Comparison of ENCODE assay signal across 10 cellular contexts in the genomic region with DNA sequence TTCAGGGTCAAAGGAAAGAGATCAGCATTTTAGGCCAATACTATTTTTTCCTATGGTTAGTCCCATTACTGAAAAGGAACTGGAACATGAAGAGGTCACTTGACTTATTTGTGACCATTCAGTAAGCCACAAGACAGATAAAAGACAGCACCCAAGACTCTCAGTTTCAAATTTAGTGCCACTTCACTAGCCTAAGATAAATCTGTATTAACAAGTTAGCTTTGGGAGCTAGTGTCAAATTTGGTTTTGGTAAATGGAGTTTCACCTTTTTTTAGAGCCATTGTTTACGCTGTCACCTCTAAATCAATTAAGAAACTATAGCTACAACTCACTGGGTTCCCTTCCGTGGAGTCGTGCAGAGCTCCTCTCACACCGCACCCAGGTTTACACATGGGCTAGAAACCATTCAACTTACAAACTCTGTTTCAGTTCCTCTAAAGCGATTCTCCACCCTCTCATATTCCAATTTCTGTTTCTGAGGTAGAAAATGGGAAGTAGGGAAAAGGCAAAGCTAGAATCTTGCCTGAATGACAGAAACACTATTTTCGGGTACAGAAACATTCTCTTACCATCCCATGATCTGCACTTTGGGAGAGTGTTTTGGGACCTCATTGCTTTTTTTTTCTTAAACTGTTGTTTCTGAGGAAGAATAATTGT. TPM values are rescaled to one million over a fixed set of nuclear protein-coding genes. Genes with fewer than 3 reads are reported as not detected.
A peak's percentile ranks its signal among the peaks of the same experiment; 100 is the strongest.
DNase-seq lines count a peak whose midpoint lies in the region; ATAC-seq, FAIRE-seq and TF ChIP-seq lines count a peak whose summit lies in the region.
"Had no signal": no experiment of that assay in that cellular context is flagged by ENCODE, and none has a peak within 500 bp of the region (broad histone marks: within the 10 kb centered on the region; RNA-seq: fewer than 3 reads in every experiment).

No MANE protein-coding gene starts in this region.

- no peaks in the 10 kb centered on the region for H3K79me2 ChIP-seq in HepG2 (ENCODE audit: insufficient read depth, low read length)

- H3K9ac ChIP-seq in liver (ENCODE audit: low read depth in 1 of 2, low read length in 2 of 2) = no peak overlapping the region
- no peak overlapping the region for H3K9ac ChIP-seq in HepG2 (ENCODE audit: insufficient read depth, low read depth, low read length)

- H4K20me1 ChIP-seq in HepG2 (ENCODE audit: insufficient read depth, low read length) = no peaks in the 10 kb centered on the region

- FAIRE-seq in HepG2 (lab: Jason Lieb, UNC) = no peak
- FAIRE-seq: A204.1 had no signal

- no peak for TF ChIP-seq POLR2A in HepG2 (IDR thresholded peaks at IDR 0.05; ENCODE audit: insufficient read depth in 1 of 2, low read depth in 2 of 2, low read length in 2 of 2)
- no peak for TF ChIP-seq POLR2A in transverse colon (IDR thresholded peaks at IDR 0.05)
- TF ChIP-seq POLR2A in body of pancreas (IDR thresholded peaks at IDR 0.05) = no peak

- H3K27ac ChIP-seq in liver (ENCODE audit: low read depth in 1 of 2, low read length in 2 of 2) (peak overlapping the region; percentile 23 to 39), HepG2 (ENCODE audit: extremely low read length, insufficient read depth, low read length) (no peak overlapping the region), transverse colon (peak overlapping the region in 3 of 4 donors; percentile 17 to 53 (median 48)), body of pancreas (no peak overlapping the region)

- no peaks in the 10 kb centered on the region for H3K27me3 ChIP-seq in liver (ENCODE audit: control insufficient read depth in 4 of 4, insufficient read depth in 4 of 4, low read length in 3 of 4)
- H3K27me3 ChIP-seq in HepG2 (ENCODE audit: control insufficient read depth in 1 of 2, insufficient read depth in 2 of 2, low read length in 2 of 2) = no peaks in the 10 kb centered on the region
- H3K27me3 ChIP-seq in transverse colon = no peaks in the 10 kb centered on the region
- no peaks in the 10 kb centered on the region for H3K27me3 ChIP-seq in body of pancreas

- H3K36me3 ChIP-seq in liver (ENCODE audit: control insufficient read depth in 4 of 4, insufficient read depth in 3 of 4, low read depth in 1 of 4, low read length in 3 of 4) (peaks cover 2 to 25% (median 7%) of the 10 kb centered on the region in 4 donors), HepG2 (replicated peaks in 1 of 2; ENCODE audit: control insufficient read depth in 1 of 2, insufficient read depth in 2 of 2, low read length in 2 of 2) (peaks cover 3 to 28% of the 10 kb centered on the region in 2 experiments; a peak in 4 of 5 replicates), transverse colon (peaks cover 0 to 21% (median 4%) of the 10 kb centered on the region in 4 donors), body of pancreas (replicated peaks in 1 of 2; ENCODE audit: insufficient read depth in 1 of 2, low read depth in 2 of 2) (peaks cover 0 to 13% of the 10 kb centered on the region in 2 donors)

- intact Hi-C loops in HepG2 (cut with micrococcal nuclease; ENCODE audit: unreplicated experiment) = no loop called here
- intact Hi-C loops in transverse colon (cut with DNase I; ENCODE audit: low total_unique reads) = no loop called here
- intact Hi-C loops in body of pancreas (cut with DNase I) = no loop called here

- no peak overlapping the region for H2AFZ ChIP-seq in HepG2 (ENCODE audit: low read length)

- H3K4me3 ChIP-seq in liver (ENCODE audit: low read depth in 1 of 3, low read length in 3 of 3) (no peak overlapping the region), HepG2 (replicated peaks in 1 of 3; ENCODE audit: insufficient read depth in 1 of 3, low read depth in 2 of 3, low read length in 3 of 3) (no peak overlapping the region), transverse colon (no peak overlapping the region), body of pancreas (no peak overlapping the region)

- WGBS in liver = 89% methylated on average over 6 of the region's 6 CpGs
- 97% methylated on average over 6 of the region's 6 CpGs for WGBS in HepG2 (ENCODE audit: low lambda C conversion rate)
- 79 to 80% methylated on average over 6 of the region's 6 CpGs for WGBS in transverse colon (ENCODE audit: low coverage in 1 of 2), 2 donors
- 82 to 96% methylated on average over 6 of the region's 6 CpGs for WGBS in body of pancreas, 2 donors

- TF ChIP-seq EP300 in HepG2 (IDR thresholded peaks at IDR 0.05; ENCODE audit: low read depth in 2 of 2, low read length in 2 of 2) (no peak), HepG2 (CRISPR knock-in tag; IDR thresholded peaks at IDR 0.05; ENCODE audit: borderline replicate concordance) (no peak), transverse colon (IDR thresholded peaks at IDR 0.05; ENCODE audit: low read depth) (no peak)

- BruUV-seq in HepG2 (replicated peaks; lab: Mats Ljungman, UMichigan) = no TSS peak

- H3K9me3 ChIP-seq in liver (ENCODE audit: control insufficient read depth in 4 of 4, low read length in 3 of 4) (no peaks in the 10 kb centered on the region), HepG2 (ENCODE audit: low read length) (no peaks in the 10 kb centered on the region), transverse colon (no peaks in the 10 kb centered on the region), body of pancreas (no peaks in the 10 kb centered on the region)

- TF ChIP-seq RAD21 in liver (IDR thresholded peaks at IDR 0.05) (no peak), HepG2 (CRISPR knock-in tag; IDR thresholded peaks at IDR 0.05) (no peak)

- H3K4me1 ChIP-seq in liver (ENCODE audit: control insufficient read depth in 4 of 4, insufficient read depth in 4 of 4, low read length in 3 of 4) (peaks cover 0 to 13% (median 10%) of the 10 kb centered on the region in 4 donors), HepG2 (ENCODE audit: insufficient read depth, low read length) (no peaks in the 10 kb centered on the region), transverse colon (peaks cover 0 to 2% (median 0%) of the 10 kb centered on the region in 4 donors), body of pancreas (peaks cover 12% of the 10 kb centered on the region)

- no peak overlapping the region for H3K4me2 ChIP-seq in HepG2 (ENCODE audit: low read depth, low read length)

- POLR2A ChIA-PET in HepG2 (lab: Yijun Ruan, JAX) = no interaction called here

- ATAC-seq in HepG2 (no peak), HG02973 (IDR thresholded peaks at IDR 0.05; ENCODE audit: unreplicated experiment) (peak; percentile 69), body of pancreas (no peak)

- in situ Hi-C loops in HepG2 (cut with HindIII; ENCODE audit: extremely low pct_ligation_motif_present, low pct_unique_long_range_greater_than_20kb) = no loop called here
- in situ Hi-C loops in transverse colon (cut with MboI; ENCODE audit: low pct_ligation_motif_present in 1 of 4, low pct_unique_long_range_greater_than_20kb in 1 of 4, low sequenced_read_pairs in 3 of 4) = no loop called here

- DNase-seq in HepG2 (ENCODE audit: low spot score) (no peak), NOMO-1 treated with dmso at 0.1 percent for 144 hours (lab: John Stamatoyannopoulos, UW; ENCODE audit: unreplicated experiment) (peak; percentile 79), transverse colon (no peak), body of pancreas (no peak)
- DNase-seq in stimulated activated CD4-positive, alpha-beta T cell treated with anti-CD3 and anti-CD28 coated beads, Interleukin-2, amount 100 ng/mL, for 24 hours = no peak
- DNase-seq in activated T-cell treated with anti-CD3 and anti-CD28 coated beads, Interleukin-2, amount 50 U/mL, for 48 hours = no peak
- DNase-seq: NCI-H524 had no signal

- CTCF ChIA-PET in HepG2 (lab: Yijun Ruan, JAX; ENCODE audit: low intra/inter-chr PET ratio, low total read pairs) = no interaction called here

- TF ChIP-seq CTCF in liver (IDR thresholded peaks at IDR 0.05; ENCODE audit: low read depth, low read length, missing input control) = no peak
- TF ChIP-seq CTCF in HepG2 (CRISPR knock-in tag; IDR thresholded peaks at IDR 0.05) = no peak
- no peak for TF ChIP-seq CTCF in transverse colon (IDR thresholded peaks at IDR 0.05)
- no peak for TF ChIP-seq CTCF in body of pancreas (IDR thresholded peaks at IDR 0.05)

RNA-seq across cellular contexts. Expression of gene CCDC32, which starts 14.3 kb away (rescaled TPM):
- total RNA-seq in liver (10 to 100 TPM in 1 of 2 donors, 1 to 10 TPM in 1; 8.9 to 13.5 TPM), HepG2 (2016; rRNA removed; fragmentation: Illumina TruSeq; extraction: Trizol) (23.2 and 26.3 TPM in 2 replicates), transverse colon (10 to 100 TPM; 31.0 to 53.1 (median 41.1) TPM), body of pancreas (10 to 100 TPM in 1 of 2 donors, 1 to 10 TPM in 1; 7.6 to 21.0 TPM)
- polyA plus RNA-seq in liver (1 to 10 TPM; 7.9 to 8.8 TPM), HepG2 (2011; rRNA removed) (6.6 and 10.8 TPM in 2 replicates)
- 3.1 and 3.3 TPM in 2 replicates for total RNA-seq in HepG2 (2016; cell fraction: cytosol; rRNA removed; fragmentation: Illumina TruSeq; extraction: Trizol; ENCODE audit: low read depth)
- total RNA-seq in HepG2 (2016; cell fraction: insoluble cytoplasmic fraction; rRNA removed; fragmentation: Illumina TruSeq; extraction: Trizol) = 20.5 and 28.7 TPM in 2 replicates
- total RNA-seq in HepG2 (2016; cell fraction: membrane; rRNA removed; fragmentation: Illumina TruSeq; extraction: Trizol) = 5.6 and 8.7 TPM in 2 replicates
- 13.2 and 14.8 TPM in 2 replicates for total RNA-seq in HepG2 (2016; cell fraction: nucleus; rRNA removed; fragmentation: Illumina TruSeq; extraction: Trizol)
- 14.2 and 21.1 TPM in 2 replicates for polyA plus RNA-seq in HepG2 (2011; cell fraction: cytosol; rRNA removed)
- polyA plus RNA-seq in HepG2 (2011; cell fraction: nucleus; rRNA removed) = 2.8 and 8.6 TPM in 2 replicates
- 11.8 and 14.4 TPM in 2 replicates for polyA plus RNA-seq in HepG2 (2012)
- polyA plus RNA-seq in HepG2 (2016; cell fraction: cytosol; fragmentation: Illumina TruSeq; extraction: Trizol; ENCODE audit: low read depth) = 1.9 and 2.4 TPM in 2 replicates
- polyA plus RNA-seq in HepG2 (2016; cell fraction: insoluble cytoplasmic fraction; fragmentation: Illumina TruSeq; extraction: Trizol; ENCODE audit: low read depth) = 24.5 and 29.8 TPM in 2 replicates
- polyA plus RNA-seq in HepG2 (2016; cell fraction: membrane; fragmentation: Illumina TruSeq; extraction: Trizol; ENCODE audit: low read depth) = 3.8 and 4.4 TPM in 2 replicates
- 13.5 and 15.0 TPM in 2 replicates for polyA plus RNA-seq in HepG2 (2016; cell fraction: nucleus; fragmentation: Illumina TruSeq; extraction: Trizol; ENCODE audit: insufficient read depth, low read depth)
- polyA minus RNA-seq in HepG2 (2011; rRNA and poly(A)+ RNA removed; ENCODE audit: low replicate concordance) = 6.2 and 20.2 TPM in 2 replicates
- 2.2 and 3.0 TPM in 2 replicates for polyA minus RNA-seq in HepG2 (2011; cell fraction: cytosol; rRNA and poly(A)+ RNA removed)
- polyA minus RNA-seq in HepG2 (2011; cell fraction: nucleus; rRNA and poly(A)+ RNA removed) = 11.7 and 16.2 TPM in 2 replicates

RNA-seq across cellular contexts. Expression of gene RPUSD2, which starts 18.6 kb away (rescaled TPM):
- total RNA-seq in liver (1 to 10 TPM; 7.4 to 7.6 TPM), HepG2 (2016; rRNA removed; fragmentation: Illumina TruSeq; extraction: Trizol) (14.5 and 18.8 TPM in 2 replicates), transverse colon (10 to 100 TPM in 1 of 4 donors, 1 to 10 TPM in 3; 6.7 to 19.3 (median 7.8) TPM), body of pancreas (1 to 10 TPM; 3.1 to 7.3 TPM)
- polyA plus RNA-seq in liver (1 to 10 TPM; 5.3 to 5.8 TPM), HepG2 (2011; rRNA removed) (8.6 and 9.8 TPM in 2 replicates)
- total RNA-seq in HepG2 (2016; cell fraction: cytosol; rRNA removed; fragmentation: Illumina TruSeq; extraction: Trizol; ENCODE audit: low read depth) = 2.9 and 3.0 TPM in 2 replicates
- 15.5 and 15.8 TPM in 2 replicates for total RNA-seq in HepG2 (2016; cell fraction: insoluble cytoplasmic fraction; rRNA removed; fragmentation: Illumina TruSeq; extraction: Trizol)
- 4.9 and 5.5 TPM in 2 replicates for total RNA-seq in HepG2 (2016; cell fraction: membrane; rRNA removed; fragmentation: Illumina TruSeq; extraction: Trizol)
- 7.0 and 7.2 TPM in 2 replicates for total RNA-seq in HepG2 (2016; cell fraction: nucleus; rRNA removed; fragmentation: Illumina TruSeq; extraction: Trizol)
- polyA plus RNA-seq in HepG2 (2011; cell fraction: cytosol; rRNA removed) = 8.2 and 9.4 TPM in 2 replicates
- polyA plus RNA-seq in HepG2 (2011; cell fraction: nucleus; rRNA removed) = 3.9 and 4.4 TPM in 2 replicates
- polyA plus RNA-seq in HepG2 (2012) = 5.9 and 6.6 TPM in 2 replicates
- polyA plus RNA-seq in HepG2 (2016; cell fraction: cytosol; fragmentation: Illumina TruSeq; extraction: Trizol; ENCODE audit: low read depth) = 2.0 and 2.8 TPM in 2 replicates
- 16.4 and 19.6 TPM in 2 replicates for polyA plus RNA-seq in HepG2 (2016; cell fraction: insoluble cytoplasmic fraction; fragmentation: Illumina TruSeq; extraction: Trizol; ENCODE audit: low read depth)
- polyA plus RNA-seq in HepG2 (2016; cell fraction: membrane; fragmentation: Illumina TruSeq; extraction: Trizol; ENCODE audit: low read depth) = 2.8 TPM in 2 replicates
- 10.3 and 12.6 TPM in 2 replicates for polyA plus RNA-seq in HepG2 (2016; cell fraction: nucleus; fragmentation: Illumina TruSeq; extraction: Trizol; ENCODE audit: insufficient read depth, low read depth)
- 17.0 and 44.9 TPM in 2 replicates for polyA minus RNA-seq in HepG2 (2011; rRNA and poly(A)+ RNA removed; ENCODE audit: low replicate concordance)
- 4.4 and 6.0 TPM in 2 replicates for polyA minus RNA-seq in HepG2 (2011; cell fraction: cytosol; rRNA and poly(A)+ RNA removed)
- polyA minus RNA-seq in HepG2 (2011; cell fraction: nucleus; rRNA and poly(A)+ RNA removed) = 5.8 and 6.1 TPM in 2 replicates

RNA-seq across cellular contexts. Expression of gene KNL1, which starts 43.5 kb away (rescaled TPM):
- total RNA-seq in liver (10 to 100 TPM in 1 of 2 donors, 1 to 10 TPM in 1; 3.5 to 38.5 TPM), HepG2 (2016; rRNA removed; fragmentation: Illumina TruSeq; extraction: Trizol) (21.4 and 34.5 TPM in 2 replicates), transverse colon (1 to 10 TPM; 3.4 to 7.6 (median 3.9) TPM), body of pancreas (not detected)
- polyA plus RNA-seq in liver (1 to 10 TPM; 1.5 to 2.2 TPM), HepG2 (2011; rRNA removed) (6.1 and 8.0 TPM in 2 replicates)
- total RNA-seq in HepG2 (2016; cell fraction: cytosol; rRNA removed; fragmentation: Illumina TruSeq; extraction: Trizol; ENCODE audit: low read depth) = 3.5 and 3.7 TPM in 2 replicates
- 20.6 and 35.0 TPM in 2 replicates for total RNA-seq in HepG2 (2016; cell fraction: insoluble cytoplasmic fraction; rRNA removed; fragmentation: Illumina TruSeq; extraction: Trizol)
- total RNA-seq in HepG2 (2016; cell fraction: membrane; rRNA removed; fragmentation: Illumina TruSeq; extraction: Trizol) = 4.5 and 7.0 TPM in 2 replicates
- 32.4 and 33.6 TPM in 2 replicates for total RNA-seq in HepG2 (2016; cell fraction: nucleus; rRNA removed; fragmentation: Illumina TruSeq; extraction: Trizol)
- polyA plus RNA-seq in HepG2 (2011; cell fraction: cytosol; rRNA removed) = 2.0 and 3.8 TPM in 2 replicates
- 3.9 and 5.0 TPM in 2 replicates for polyA plus RNA-seq in HepG2 (2011; cell fraction: nucleus; rRNA removed)
- 9.1 and 16.9 TPM in 2 replicates for polyA plus RNA-seq in HepG2 (2012)
- polyA plus RNA-seq in HepG2 (2016; cell fraction: cytosol; fragmentation: Illumina TruSeq; extraction: Trizol; ENCODE audit: low read depth) = 1.1 and 1.3 TPM in 2 replicates
- 17.5 and 17.9 TPM in 2 replicates for polyA plus RNA-seq in HepG2 (2016; cell fraction: insoluble cytoplasmic fraction; fragmentation: Illumina TruSeq; extraction: Trizol; ENCODE audit: low read depth)
- 2.7 and 3.5 TPM in 2 replicates for polyA plus RNA-seq in HepG2 (2016; cell fraction: membrane; fragmentation: Illumina TruSeq; extraction: Trizol; ENCODE audit: low read depth)
- 28.1 and 29.9 TPM in 2 replicates for polyA plus RNA-seq in HepG2 (2016; cell fraction: nucleus; fragmentation: Illumina TruSeq; extraction: Trizol; ENCODE audit: insufficient read depth, low read depth)
- 3.9 and 18.6 TPM in 2 replicates for polyA minus RNA-seq in HepG2 (2011; rRNA and poly(A)+ RNA removed; ENCODE audit: low replicate concordance)
- 9.1 and 12.3 TPM in 2 replicates for polyA minus RNA-seq in HepG2 (2011; cell fraction: cytosol; rRNA and poly(A)+ RNA removed)
- 28.5 and 29.7 TPM in 2 replicates for polyA minus RNA-seq in HepG2 (2011; cell fraction: nucleus; rRNA and poly(A)+ RNA removed)

Comparison
In these comparisons a context has a peak if more than half of its experiments do, and no peak if none do; other contexts are left out.
1. H3K27ac ChIP-seq: peak in liver (2 of 2) and transverse colon (3 of 4); none in HepG2 (single experiment) and body of pancreas (0 of 4).
2. RNA of gene KNL1, which starts 43.5 kb away (total RNA-seq): 3.5 to 38.5 TPM in liver, 3.5 to 35.0 TPM in HepG2 and 3.4 to 7.6 TPM in transverse colon; not detected in body of pancreas; every median in the first group is over 4 times any median in the second.